In genomic region chr19:1383311-1384084, GRCh38 we compare ENCODE assay signal across 1 cellular context.
TF ChIP-seq lines count a peak whose summit lies in the region.

Gene NDUFS7 (plus strand): TSS chr19:1383907. CDS start chr19:1383927, 20 bp downstream.

TF ChIP-seq in HepG2, 621 proteins besides CTCF, POLR2A, EP300 and RAD21 (continued from another document and continues in another):
- TF ChIP-seq ZNF484 (CRISPR knock-in tag; IDR thresholded peaks at IDR 0.05; ENCODE audit: borderline replicate concordance, low read depth) (peak; percentile 73; the same call in 1 of the 2 replicates), MXD1 (CRISPR knock-in tag; IDR thresholded peaks at IDR 0.05) (peak; percentile 83; the same call in 1 of the 2 replicates), ZNF337 (CRISPR knock-in tag; IDR thresholded peaks at IDR 0.05; ENCODE audit: borderline replicate concordance, low read depth) (peak; percentile 97), NFE2L2 (IDR thresholded peaks at IDR 0.05; ENCODE audit: low read length) (no peak), BCL3 (CRISPR knock-in tag; IDR thresholded peaks at IDR 0.05) (peak; percentile 95), ZNF280D (CRISPR knock-in tag; IDR thresholded peaks at IDR 0.05) (peak; percentile 98), AKAP8 (CRISPR knock-in tag; IDR thresholded peaks at IDR 0.05) (peak; percentile 88), ZNF143 (CRISPR knock-in tag; IDR thresholded peaks at IDR 0.05) (peak; percentile 70), SRSF4 (IDR thresholded peaks at IDR 0.05; ENCODE audit: low read depth, low read length, poor library complexity, severe bottlenecking) (no peak), MZF1 (CRISPR knock-in tag; IDR thresholded peaks at IDR 0.05; ENCODE audit: borderline replicate concordance) (peak; percentile 86; the same call in 1 of the 2 replicates), ETS1 (CRISPR knock-in tag; IDR thresholded peaks at IDR 0.05) (no peak; the same call in 1 of the 2 replicates), HDAC2 (CRISPR knock-in tag; IDR thresholded peaks at IDR 0.05) (peak; percentile 90), ZNF503 (CRISPR knock-in tag; IDR thresholded peaks at IDR 0.05) (peak; percentile 90), GMEB1 (CRISPR knock-in tag; IDR thresholded peaks at IDR 0.05; ENCODE audit: borderline replicate concordance) (peak; percentile 93), SRSF1 (optimal IDR thresholded peaks at IDR 0.05; ENCODE audit: low read depth, low read length) (peak; percentile 59), MAX (IDR thresholded peaks at IDR 0.05) (peak; percentile 88), REPIN1 (CRISPR knock-in tag; IDR thresholded peaks at IDR 0.05; ENCODE audit: borderline replicate concordance, low read depth) (peak; percentile 98), SMC3 (IDR thresholded peaks at IDR 0.05; ENCODE audit: low read length) (no peak; the same call in 1 of the 2 replicates), NFIB (CRISPR knock-in tag; IDR thresholded peaks at IDR 0.05; ENCODE audit: borderline replicate concordance) (no peak), FOSL2 (CRISPR knock-in tag; IDR thresholded peaks at IDR 0.05) (peak; percentile 69; the same call in 1 of the 2 replicates), ZNF512 (CRISPR knock-in tag; IDR thresholded peaks at IDR 0.05) (no peak), ZNF580 (CRISPR knock-in tag; IDR thresholded peaks at IDR 0.05; ENCODE audit: borderline replicate concordance, low read depth) (peak; percentile 54; the same call in 1 of the 2 replicates), IRF1 (CRISPR knock-in tag; IDR thresholded peaks at IDR 0.05; ENCODE audit: low read depth) (peak; percentile 45; the same call in 1 of the 2 replicates), ZNF780A (CRISPR knock-in tag; IDR thresholded peaks at IDR 0.05) (peak; percentile 88; the same call in 1 of the 2 replicates), ZNF724P (CRISPR knock-in tag; IDR thresholded peaks at IDR 0.05; ENCODE audit: borderline replicate concordance) (peak; percentile 82; the same call in 1 of the 2 replicates), PAWR (CRISPR knock-in tag; IDR thresholded peaks at IDR 0.05; ENCODE audit: borderline replicate concordance) (peak; percentile 76; the same call in 1 of the 2 replicates), ZNF670 (CRISPR knock-in tag; IDR thresholded peaks at IDR 0.05; ENCODE audit: borderline replicate concordance) (peak; percentile 99), GLMP (CRISPR knock-in tag; IDR thresholded peaks at IDR 0.05; ENCODE audit: borderline replicate concordance) (peak; percentile 92; the same call in 1 of the 2 replicates), DNMT1 (CRISPR knock-in tag; IDR thresholded peaks at IDR 0.05) (peak; percentile 83), PRMT3 (CRISPR knock-in tag; IDR thresholded peaks at IDR 0.05; ENCODE audit: borderline replicate concordance, low read depth) (0 out of 2 replicates have a peak, but pooled peaks have one; percentile 21), HOXA9 (CRISPR knock-in tag; IDR thresholded peaks at IDR 0.05; ENCODE audit: borderline replicate concordance) (peak; percentile 93), LBX2 (CRISPR knock-in tag; IDR thresholded peaks at IDR 0.05; ENCODE audit: borderline replicate concordance) (peak; percentile 76; the same call in 1 of the 2 replicates), ZC3H13 (CRISPR knock-in tag; IDR thresholded peaks at IDR 0.05) (peak; percentile 88; the same call in 1 of the 2 replicates), NONO (IDR thresholded peaks at IDR 0.05) (no peak), NONO (CRISPR knock-in tag; conservative IDR thresholded peaks at IDR 0.05) (peak; percentile 99), ZNF766 (CRISPR knock-in tag; IDR thresholded peaks at IDR 0.05; ENCODE audit: borderline replicate concordance) (peak; percentile 94), RAD51 (IDR thresholded peaks at IDR 0.05; ENCODE audit: borderline replicate concordance) (no peak), SOX5 (CRISPR knock-in tag; IDR thresholded peaks at IDR 0.05; ENCODE audit: borderline replicate concordance) (peak; percentile 78), ZBTB46 (CRISPR knock-in tag; IDR thresholded peaks at IDR 0.05; ENCODE audit: borderline replicate concordance) (peak; percentile 70; the same call in 1 of the 2 replicates), ZNF776 (CRISPR knock-in tag; IDR thresholded peaks at IDR 0.05) (peak; percentile 94; the same call in 1 of the 2 replicates)
